9 cellular contexts compared by ENCODE assay signal in genomic region chr6:29791786-29792122, GRCh38. TPM values are rescaled to one million over a fixed set of nuclear protein-coding genes. Genes with fewer than 3 reads are reported as not detected.
DNase-seq lines count a peak whose midpoint lies in the region; ATAC-seq and TF ChIP-seq lines count a peak whose summit lies in the region.
"Had no signal": no experiment of that assay in that cellular context is flagged by ENCODE, and none has a peak within 500 bp of the region (broad histone marks: within the 10 kb centered on the region; RNA-seq: fewer than 3 reads in every experiment).

No MANE protein-coding gene starts in this region.

- peak overlapping the region in 2 of 6 donors; percentile 31 to 70 for H3K27ac Mint-ChIP-seq in immature natural killer cell
- H3K27ac Mint-ChIP-seq in stimulated activated effector memory CD8-positive, alpha-beta T cell treated with anti-CD3 and anti-CD28 coated beads, Interleukin-12 subunit alpha, Interleukin-12 subunit beta, amount 100 ng/mL, for 72 hours = peak overlapping the region; percentile 81

- WGBS in body of pancreas, 2 donors = 9 to 28% methylated on average over 7 to 12 of the region's 12 CpGs

- H3K9me3 ChIP-seq in body of pancreas = no peaks in the 10 kb centered on the region
- H3K9me3 ChIP-seq: MG63 had no signal

- intact Hi-C loops in body of pancreas (cut with DNase I) = no loop called here

- peak overlapping the region; percentile 71 to 82 (median 79) for H3K27ac ChIP-seq in body of pancreas

- ATAC-seq in body of pancreas = peak; percentile 48
- no peak for ATAC-seq in stimulated activated effector memory CD8-positive, alpha-beta T cell treated with anti-CD3 and anti-CD28 coated beads, Interleukin-12 subunit alpha, Interleukin-12 subunit beta, amount 100 ng/mL, for 72 hours

- H3K9me3 Mint-ChIP-seq in immature natural killer cell = no peaks in the 10 kb centered on the region
- H3K9me3 Mint-ChIP-seq in stimulated activated effector memory CD8-positive, alpha-beta T cell treated with anti-CD3 and anti-CD28 coated beads, Interleukin-12 subunit alpha, Interleukin-12 subunit beta, amount 100 ng/mL, for 72 hours = peaks cover 8% of the 10 kb centered on the region

- no peak for TF ChIP-seq CTCF in body of pancreas (IDR thresholded peaks at IDR 0.05)

- peak; percentile 19 for DNase-seq in HPDE6-E6E7 (ENCODE audit: extremely low spot score)
- peak in 2 of 4 donors; percentile 21 to 49 for DNase-seq in body of pancreas
- DNase-seq in immature natural killer cell = no peak
- DNase-seq in stimulated activated effector memory CD8-positive, alpha-beta T cell treated with anti-CD3 and anti-CD28 coated beads, Interleukin-12 subunit alpha, Interleukin-12 subunit beta, amount 100 ng/mL, for 72 hours (ENCODE audit: low spot score in 2 of 2) = no peak
- no peak for DNase-seq in activated gamma-delta T cell (lab: John Stamatoyannopoulos, UW)
- DNase-seq in SHP77 (lab: John Stamatoyannopoulos, UW) = no peak
- no peak for DNase-seq in UCSD-AML1 (lab: John Stamatoyannopoulos, UW; ENCODE audit: unreplicated experiment)
- DNase-seq in activated CD8-positive, alpha-beta memory T cell treated with anti-CD3 and anti-CD28 coated beads for 24 hours = no peak
- DNase-seq: MG63 had no signal

- H3K27me3 Mint-ChIP-seq in immature natural killer cell (ENCODE audit: low read depth in 3 of 3) = peaks cover 14 to 24% (median 19%) of the 10 kb centered on the region in 3 donors

- no peaks in the 10 kb centered on the region for H3K36me3 ChIP-seq in body of pancreas (replicated peaks in 1 of 2; ENCODE audit: insufficient read depth in 1 of 2, low read depth in 2 of 2)
- H3K36me3 ChIP-seq: MG63 had no signal

- H3K4me1 Mint-ChIP-seq in immature natural killer cell = peaks cover 11 to 21% of the 10 kb centered on the region in 2 donors
- peaks cover 8% of the 10 kb centered on the region for H3K4me1 Mint-ChIP-seq in stimulated activated effector memory CD8-positive, alpha-beta T cell treated with anti-CD3 and anti-CD28 coated beads, Interleukin-12 subunit alpha, Interleukin-12 subunit beta, amount 100 ng/mL, for 72 hours

- TF ChIP-seq POLR2A in body of pancreas (IDR thresholded peaks at IDR 0.05) = no peak

- no peaks in the 10 kb centered on the region for H3K36me3 Mint-ChIP-seq in immature natural killer cell
- H3K36me3 Mint-ChIP-seq in stimulated activated effector memory CD8-positive, alpha-beta T cell treated with anti-CD3 and anti-CD28 coated beads, Interleukin-12 subunit alpha, Interleukin-12 subunit beta, amount 100 ng/mL, for 72 hours = no peaks in the 10 kb centered on the region

- peak overlapping the region; percentile 84 to 91 (median 87) for H3K4me3 Mint-ChIP-seq in immature natural killer cell
- peak overlapping the region; percentile 76 for H3K4me3 Mint-ChIP-seq in stimulated activated effector memory CD8-positive, alpha-beta T cell treated with anti-CD3 and anti-CD28 coated beads, Interleukin-12 subunit alpha, Interleukin-12 subunit beta, amount 100 ng/mL, for 72 hours

- H3K4me3 ChIP-seq in body of pancreas = peak overlapping the region; percentile 48 to 73
- H3K4me3 ChIP-seq: MG63 had no signal

- no peaks in the 10 kb centered on the region for H3K27me3 ChIP-seq in body of pancreas
- H3K27me3 ChIP-seq: MG63 had no signal

- peaks cover 26% of the 10 kb centered on the region for H3K4me1 ChIP-seq in body of pancreas

RNA-seq across cellular contexts. Expression of gene HLA-G, which starts 35.9 kb away (rescaled TPM):
- total RNA-seq in body of pancreas = under 1 TPM in 1 of 2 donors, not detected in 1; 0.78 TPM
- polyA plus RNA-seq in immature natural killer cell = 1 to 10 TPM in 2 of 3 donors, not detected in 1; 2.1 to 3.1 TPM
